ENCODE assay signal across 9 cellular contexts in the genomic region with DNA sequence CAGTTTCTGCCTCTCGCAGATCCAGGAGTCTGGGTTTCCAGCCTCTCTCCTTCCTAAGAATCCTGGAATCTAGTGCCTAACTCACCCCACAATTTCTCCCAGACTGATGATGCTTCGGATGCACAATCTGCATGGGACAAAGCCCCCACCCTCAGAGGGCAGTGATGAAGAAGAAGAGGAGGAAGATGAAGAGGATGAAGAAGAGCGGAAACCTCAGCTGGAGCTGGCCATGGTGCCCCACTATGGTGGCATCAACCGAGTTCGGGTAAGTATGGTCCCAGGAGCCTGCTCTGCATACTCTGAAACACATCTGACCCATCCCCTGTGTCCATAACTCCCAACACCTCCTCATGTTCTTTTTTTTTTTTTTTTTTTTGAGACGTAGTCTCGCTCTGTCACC. TPM values are rescaled to one million over a fixed set of nuclear protein-coding genes. Genes with fewer than 3 reads are reported as not detected.
DNase-seq lines count a peak whose midpoint lies in the region; ATAC-seq and TF ChIP-seq lines count a peak whose summit lies in the region.
"Had no signal": no experiment of that assay in that cellular context is flagged by ENCODE, and none has a peak within 500 bp of the region (broad histone marks: within the 10 kb centered on the region; RNA-seq: fewer than 3 reads in every experiment).

No MANE protein-coding gene starts in this region.

- no peak for ATAC-seq in heart left ventricle
- ATAC-seq in left ventricle myocardium superior = no peak
- no peak for ATAC-seq in body of pancreas
- ATAC-seq in upper lobe of right lung = no peak

- H2BK5ac ChIP-seq in mesenchymal stem cell (ENCODE audit: low read depth, low read length, poor library complexity, severe bottlenecking) = no peak overlapping the region

- peak overlapping the region; percentile 96 for H3K4me2 ChIP-seq in mesenchymal stem cell (ENCODE audit: low read length, poor library complexity, severe bottlenecking)

- H3K9me3 ChIP-seq in heart left ventricle (no peaks in the 10 kb centered on the region), body of pancreas (peaks cover 0 to 4% (median 0%) of the 10 kb centered on the region in 3 donors), mesenchymal stem cell (ENCODE audit: control insufficient read depth, low read length) (no peaks in the 10 kb centered on the region), upper lobe of right lung (no peaks in the 10 kb centered on the region)

- H3K79me1 ChIP-seq in mesenchymal stem cell (replicated peaks; ENCODE audit: low read length, poor library complexity, severe bottlenecking) = peaks cover 48% of the 10 kb centered on the region

- 80 to 84% (median 82%) methylated on average over 6 to 7 of the region's 7 CpGs for WGBS in heart left ventricle, 4 donors
- 83 to 94% methylated on average over 6 to 7 of the region's 7 CpGs for WGBS in body of pancreas, 2 donors
- WGBS in mesenchymal stem cell = 85% methylated on average over 5 of the region's 7 CpGs

- no peak overlapping the region for H2BK15ac ChIP-seq in mesenchymal stem cell (ENCODE audit: low read depth, poor library complexity, severe bottlenecking)

- no peak overlapping the region for H2AK5ac ChIP-seq in mesenchymal stem cell (ENCODE audit: low read length, severe bottlenecking)

- H3K4ac ChIP-seq in mesenchymal stem cell (ENCODE audit: low read depth in 1 of 2, low read length in 2 of 2) = no peak overlapping the region

- H3K4me3 ChIP-seq in heart left ventricle (peak overlapping the region; percentile 60 to 98 (median 89)), body of pancreas (peak overlapping the region; percentile 33 to 89), mesenchymal stem cell (ENCODE audit: insufficient read depth in 1 of 2, low read depth in 1 of 2, low read length in 2 of 2) (peak overlapping the region; percentile 89 to 98), upper lobe of right lung (peak overlapping the region; percentile 100)

- DNase-seq in heart left ventricle (no peak), left ventricle myocardium superior (no peak), body of pancreas (no peak), mesenchymal stem cell (no peak), upper lobe of right lung (no peak), posterior vena cava (ENCODE audit: low spot score) (no peak), cortex of kidney (lab: John Stamatoyannopoulos, UW) (no peak)
- no peak for DNase-seq in activated effector memory CD4-positive, alpha-beta T cell treated with anti-CD3 and anti-CD28 coated beads, Interleukin-2, amount 50 U/mL, for 16 hours

- H3K4me1 ChIP-seq in heart left ventricle (peaks cover 0 to 27% (median 19%) of the 10 kb centered on the region in 12 donors), body of pancreas (peaks cover 24% of the 10 kb centered on the region), mesenchymal stem cell (ENCODE audit: control insufficient read depth, insufficient read depth, low read depth, low read length) (peaks cover 20% of the 10 kb centered on the region), upper lobe of right lung (peaks cover 13% of the 10 kb centered on the region)

- peak overlapping the region in 2 of 12 donors; percentile 86 to 88 for H3K27ac ChIP-seq in heart left ventricle
- H3K27ac ChIP-seq in body of pancreas = peak overlapping the region in 3 of 4 donors; percentile 78 to 86 (median 81)
- no peak overlapping the region for H3K27ac ChIP-seq in mesenchymal stem cell (ENCODE audit: low read length, poor library complexity, severe bottlenecking)
- H3K27ac ChIP-seq in upper lobe of right lung = peak overlapping the region; percentile 88

- H3K18ac ChIP-seq in mesenchymal stem cell (ENCODE audit: low read depth in 1 of 2, low read length in 2 of 2) = no peak overlapping the region

- H2BK120ac ChIP-seq in mesenchymal stem cell (ENCODE audit: low read depth, low read length) = no peak overlapping the region

- intact Hi-C loops in heart left ventricle (cut with DNase I) (loop anchor here in 3 of 10 donors (2.0 to 5.0 kb wide), 3 partner anchors 22 to 124 kb away; partner anchors contain the start of genes CYTH2 (in 1 of the 3), GRIN2D (in 1 of the 3) and KDELR1 (in 1 of the 3)), left ventricle myocardium superior (cut with micrococcal nuclease) (no loop called here), body of pancreas (cut with DNase I) (no loop called here), upper lobe of right lung (cut with DNase I) (no loop called here), posterior vena cava (cut with DNase I) (no loop called here)

- peak overlapping the region; percentile 53 for H4K91ac ChIP-seq in mesenchymal stem cell (ENCODE audit: low read length)

- TF ChIP-seq CTCF in heart left ventricle (IDR thresholded peaks at IDR 0.05) (no peak), body of pancreas (IDR thresholded peaks at IDR 0.05) (no peak), upper lobe of right lung (IDR thresholded peaks at IDR 0.05) (no peak)

- peaks cover 4 to 20% (median 11%) of the 10 kb centered on the region in 9 donors for H3K27me3 ChIP-seq in heart left ventricle
- no peaks in the 10 kb centered on the region for H3K27me3 ChIP-seq in body of pancreas
- H3K27me3 ChIP-seq in mesenchymal stem cell (ENCODE audit: control insufficient read depth in 1 of 2, insufficient read depth in 1 of 2, low read length in 2 of 2) = no peaks in the 10 kb centered on the region
- peaks cover 15% of the 10 kb centered on the region for H3K27me3 ChIP-seq in upper lobe of right lung

- H3K36me3 ChIP-seq in heart left ventricle (peaks cover 0 to 47% (median 43%) of the 10 kb centered on the region in 9 donors), body of pancreas (replicated peaks in 1 of 2; ENCODE audit: insufficient read depth in 1 of 2, low read depth in 2 of 2) (peaks cover 5 to 16% of the 10 kb centered on the region in 2 donors), mesenchymal stem cell (ENCODE audit: control insufficient read depth in 1 of 2, insufficient read depth in 2 of 2, low read depth in 1 of 2, low read length in 2 of 2) (peaks cover 43 to 47% of the 10 kb centered on the region in 2 experiments), upper lobe of right lung (peaks cover 49% of the 10 kb centered on the region)

- no peak overlapping the region for H3K14ac ChIP-seq in mesenchymal stem cell (ENCODE audit: low read length in 2 of 2)

- H2BK12ac ChIP-seq in mesenchymal stem cell (ENCODE audit: low read length in 2 of 2) = no peak overlapping the region

- no peak overlapping the region for H4K8ac ChIP-seq in mesenchymal stem cell (ENCODE audit: low read length)

- TF ChIP-seq POLR2A in heart left ventricle (IDR thresholded peaks at IDR 0.05) = no peak
- no peak for TF ChIP-seq POLR2A in body of pancreas (IDR thresholded peaks at IDR 0.05)

- H3K9ac ChIP-seq in mesenchymal stem cell (ENCODE audit: low read length) = peak overlapping the region; percentile 95

- H3K23ac ChIP-seq in mesenchymal stem cell (ENCODE audit: low read length in 2 of 2) = no peak overlapping the region

- H2AFZ ChIP-seq in mesenchymal stem cell (ENCODE audit: low read depth, low read length) = no peak overlapping the region

RNA-seq across cellular contexts. Expression of gene GRWD1, which starts 0.8 kb away (rescaled TPM):
- 10 to 100 TPM; 13.9 to 24.7 (median 19.0) TPM for total RNA-seq in heart left ventricle
- 10 to 100 TPM in 1 of 2 donors, 1 to 10 TPM in 1; 5.1 to 35.4 TPM for polyA plus RNA-seq in heart left ventricle
- 15.7 TPM for total RNA-seq in left ventricle myocardium superior
- total RNA-seq in body of pancreas = 10 to 100 TPM; 11.9 TPM
- polyA plus RNA-seq in mesenchymal stem cell (2013, experiment 1 of 2) = 10.0 TPM
- 9.0 TPM for polyA plus RNA-seq in mesenchymal stem cell (2013, experiment 2 of 2)
- total RNA-seq in upper lobe of right lung = 27.1 TPM
- 10 to 100 TPM; 21.1 to 24.2 TPM for total RNA-seq in posterior vena cava

RNA-seq across cellular contexts. Expression of gene KCNJ14, which starts 8.8 kb away (rescaled TPM):
- 1 to 10 TPM in 1 of 9 donors, under 1 TPM in 8; 0.20 to 2.0 (median 0.40) TPM for total RNA-seq in heart left ventricle
- polyA plus RNA-seq in heart left ventricle = under 1 TPM; 0.23 to 0.83 TPM
- total RNA-seq in left ventricle myocardium superior = 0.35 TPM
- total RNA-seq in body of pancreas = 1 to 10 TPM in 1 of 2 donors, under 1 TPM in 1; 0.66 to 1.6 TPM
- polyA plus RNA-seq in mesenchymal stem cell (2013, experiment 1 of 2) = 0.25 TPM
- 0.21 TPM for polyA plus RNA-seq in mesenchymal stem cell (2013, experiment 2 of 2)
- total RNA-seq in upper lobe of right lung = 1.1 TPM
- total RNA-seq in posterior vena cava = under 1 TPM; 0.52 to 0.65 TPM

RNA-seq across cellular contexts. Expression of gene CYTH2, which starts 22.6 kb away (rescaled TPM):
- total RNA-seq in heart left ventricle = 10 to 100 TPM; 12.3 to 47.3 (median 31.0) TPM
- 10 to 100 TPM; 21.0 to 55.3 TPM for polyA plus RNA-seq in heart left ventricle
- total RNA-seq in left ventricle myocardium superior = 33.4 TPM
- 10 to 100 TPM; 76.1 to 94.2 TPM for total RNA-seq in body of pancreas
- 47.7 TPM for polyA plus RNA-seq in mesenchymal stem cell (2013, experiment 1 of 2)
- polyA plus RNA-seq in mesenchymal stem cell (2013, experiment 2 of 2) = 45.1 TPM
- total RNA-seq in upper lobe of right lung = 60.7 TPM
- total RNA-seq in posterior vena cava = 10 to 100 TPM; 34.1 to 49.2 TPM

RNA-seq across cellular contexts. Expression of gene GRIN2D, which starts 53.1 kb away (rescaled TPM):
- total RNA-seq in heart left ventricle = 1 to 10 TPM in 1 of 9 donors, under 1 TPM in 8; 0.14 to 1.6 (median 0.19) TPM
- under 1 TPM; 0.15 to 0.25 TPM for polyA plus RNA-seq in heart left ventricle
- total RNA-seq in left ventricle myocardium superior = 0.17 TPM
- 1 to 10 TPM in 1 of 2 donors, under 1 TPM in 1; 0.26 to 2.0 TPM for total RNA-seq in body of pancreas
- polyA plus RNA-seq in mesenchymal stem cell (2013, experiment 1 of 2) = 3.2 TPM
- 2.7 TPM for polyA plus RNA-seq in mesenchymal stem cell (2013, experiment 2 of 2)
- total RNA-seq in upper lobe of right lung = 0.61 TPM
- 1 to 10 TPM in 1 of 2 donors, under 1 TPM in 1; 0.71 to 2.3 TPM for total RNA-seq in posterior vena cava
- total RNA-seq: Daoy had no signal

RNA-seq across cellular contexts. Expression of gene KDELR1, which starts 55.2 kb away (rescaled TPM):
- total RNA-seq in heart left ventricle = 100 to 1,000 TPM in 1 of 9 donors, 10 to 100 TPM in 8; 64.5 to 109 (median 79.1) TPM
- 100 to 1,000 TPM in 1 of 2 donors, 10 to 100 TPM in 1; 60.0 to 113 TPM for polyA plus RNA-seq in heart left ventricle
- 79.4 TPM for total RNA-seq in left ventricle myocardium superior
- 10 to 100 TPM; 47.5 to 51.4 TPM for total RNA-seq in body of pancreas
- 602 TPM for polyA plus RNA-seq in mesenchymal stem cell (2013, experiment 1 of 2)
- polyA plus RNA-seq in mesenchymal stem cell (2013, experiment 2 of 2) = 596 TPM
- 138 TPM for total RNA-seq in upper lobe of right lung
- total RNA-seq in posterior vena cava = 100 to 1,000 TPM in 1 of 2 donors, 10 to 100 TPM in 1; 94.6 to 111 TPM
